In genomic region chrX:39601193-39602085, GRCh38 we compare ENCODE assay signal across 20 cellular contexts.
DNase-seq lines count a peak whose midpoint lies in the region; ATAC-seq, FAIRE-seq and TF ChIP-seq lines count a peak whose summit lies in the region.
"Had no signal": no experiment of that assay in that cellular context is flagged by ENCODE, and none has a peak within 500 bp of the region (broad histone marks: within the 10 kb centered on the region; RNA-seq: fewer than 3 reads in every experiment).

No MANE protein-coding gene starts in this region.

- no peak overlapping the region for H3K9ac ChIP-seq in astrocyte (ENCODE audit: low read length)

- no peaks in the 10 kb centered on the region for H3K4me1 ChIP-seq in astrocyte (ENCODE audit: insufficient read depth, low read length)

- H3K4me3 ChIP-seq in astrocyte (ENCODE audit: insufficient read depth, low read depth, low read length), result no peak overlapping the region

- peak; percentile 65 for FAIRE-seq in astrocyte (lab: Jason Lieb, UNC)
- FAIRE-seq: GM18507, H54, RCC 7860 had no signal

- H3K36me3 Mint-ChIP-seq in astrocyte (ENCODE audit: low read depth, unreplicated experiment), result no peaks in the 10 kb centered on the region
- no peaks in the 10 kb centered on the region for H3K36me3 Mint-ChIP-seq in nephron progenitor cell (ENCODE audit: low read depth)

- no peak overlapping the region for H3K27ac ChIP-seq in astrocyte (ENCODE audit: low read depth, low read length)
- H3K27ac ChIP-seq: 22Rv1 had no signal

- H3K27me3 Mint-ChIP-seq in astrocyte (ENCODE audit: low read depth, unreplicated experiment) (peaks cover 22% of the 10 kb centered on the region), nephron progenitor cell (ENCODE audit: low read depth, poor library complexity) (peaks cover 56% of the 10 kb centered on the region)

- H3K27ac Mint-ChIP-seq in astrocyte (ENCODE audit: unreplicated experiment) (no peak overlapping the region), nephron progenitor cell (no peak overlapping the region)

- H3K9me3 ChIP-seq in astrocyte (ENCODE audit: insufficient read depth, low read depth, low read length), result no peaks in the 10 kb centered on the region

- ATAC-seq in HG02642 (IDR thresholded peaks at IDR 0.05; ENCODE audit: poor library complexity, unreplicated experiment) (no peak), HG02885 (IDR thresholded peaks at IDR 0.05; ENCODE audit: poor library complexity, unreplicated experiment) (no peak)
- ATAC-seq: Right ventricle myocardium inferior had no signal

- H3K4me2 ChIP-seq in astrocyte (ENCODE audit: low read length), result no peak overlapping the region

- DNase-seq in NCI-H1694 (lab: John Stamatoyannopoulos, UW), result peak; percentile 34
- no peak for DNase-seq in NCI-H1694 treated with DMSO at 0.1 percent for 48 hours (lab: John Stamatoyannopoulos, UW)
- DNase-seq in NCI-H524 treated with DMSO at 0.1 percent for 48 hours (lab: John Stamatoyannopoulos, UW), result peak; percentile 94
- no peak for DNase-seq in astrocyte (ENCODE audit: low read depth)
- peak; percentile 27 for DNase-seq in nephron progenitor cell
- no peak for DNase-seq in DMS79 treated with DMSO at 0.1 percent for 48 hours (lab: John Stamatoyannopoulos, UW)
- DNase-seq: DMS53; MM.1S; NCI-H146; NCI-H2081 treated with DMSO at 0.1 percent for 48 hours; NCI-H226; NK-92 treated with Interleukin-12 subunit alpha and Interleukin-12 subunit beta, amount 100 ng/mL, for 24 hours; T-helper 1 cell had no signal

- H3K9me3 Mint-ChIP-seq in astrocyte (ENCODE audit: unreplicated experiment) (peaks cover 3% of the 10 kb centered on the region), nephron progenitor cell (peaks cover 24% of the 10 kb centered on the region)

- no peak overlapping the region for H2AFZ ChIP-seq in astrocyte (ENCODE audit: low read depth, low read length)

- H3K4me3 Mint-ChIP-seq in astrocyte (ENCODE audit: unreplicated experiment) (no peak overlapping the region), nephron progenitor cell (no peak overlapping the region)

- no peaks in the 10 kb centered on the region for H3K79me2 ChIP-seq in astrocyte (ENCODE audit: insufficient read depth, low read length)

- H3K36me3 ChIP-seq in astrocyte (ENCODE audit: insufficient read depth, low read length), result no peaks in the 10 kb centered on the region

- H3K27me3 ChIP-seq in astrocyte (ENCODE audit: insufficient read depth, low read length), result no peaks in the 10 kb centered on the region

- no peaks in the 10 kb centered on the region for H4K20me1 ChIP-seq in astrocyte (ENCODE audit: insufficient read depth, low read length)

- TF ChIP-seq CTCF in astrocyte (IDR thresholded peaks at IDR 0.05; ENCODE audit: insufficient read depth, low read depth, low read length), result no peak
- no peak for TF ChIP-seq CTCF in nephron progenitor cell (IDR thresholded peaks at IDR 0.05)

- H3K4me1 Mint-ChIP-seq in astrocyte (ENCODE audit: low read depth, unreplicated experiment), result no peaks in the 10 kb centered on the region
- peaks cover 19% of the 10 kb centered on the region for H3K4me1 Mint-ChIP-seq in nephron progenitor cell

Comparison
In these comparisons a context has a peak if more than half of its experiments do, and no peak if none do; other contexts are left out.
1. DNase-seq: peak in NCI-H1694 (single experiment), NCI-H524 treated with DMSO at 0.1 percent for 48 hours (single experiment) and nephron progenitor cell (single experiment); none in NCI-H1694 treated with DMSO at 0.1 percent for 48 hours (single experiment), astrocyte (single experiment) and DMS79 treated with DMSO at 0.1 percent for 48 hours (single experiment).